ENCODE assay signal across 1 cellular context in the genomic region with DNA sequence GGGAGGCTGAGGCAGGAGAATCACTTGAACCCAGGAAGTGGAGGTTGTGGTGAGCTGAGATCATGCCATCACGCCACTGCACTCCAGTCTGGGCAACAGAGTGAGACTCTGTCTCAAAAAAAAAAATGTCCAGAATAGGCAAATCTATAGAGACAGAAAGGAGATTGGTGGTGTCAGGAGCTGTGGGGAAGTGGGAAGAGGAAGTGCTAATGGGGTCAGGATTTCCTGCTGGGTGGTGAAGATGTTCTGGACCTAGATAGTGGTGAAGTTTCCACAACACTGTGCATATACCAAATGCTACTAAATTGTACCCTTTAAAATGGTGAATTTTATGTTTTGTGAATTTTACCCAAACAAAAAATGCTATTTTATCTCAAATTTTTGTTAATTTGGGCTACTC.
TF ChIP-seq lines count a peak whose summit lies in the region.

No MANE protein-coding gene starts in this region.

TF ChIP-seq in GM12878, 131 proteins besides CTCF, POLR2A, EP300 and RAD21:
- TF ChIP-seq SPI1 (IDR thresholded peaks at IDR 0.05; ENCODE audit: borderline replicate concordance, insufficient read depth, low read depth, low read length) (peak; percentile 15; the same call in 1 of the 2 replicates), IKZF2 (IDR thresholded peaks at IDR 0.05) (no peak)
